ENCODE assay signal across 1 cellular context in the genomic region with DNA sequence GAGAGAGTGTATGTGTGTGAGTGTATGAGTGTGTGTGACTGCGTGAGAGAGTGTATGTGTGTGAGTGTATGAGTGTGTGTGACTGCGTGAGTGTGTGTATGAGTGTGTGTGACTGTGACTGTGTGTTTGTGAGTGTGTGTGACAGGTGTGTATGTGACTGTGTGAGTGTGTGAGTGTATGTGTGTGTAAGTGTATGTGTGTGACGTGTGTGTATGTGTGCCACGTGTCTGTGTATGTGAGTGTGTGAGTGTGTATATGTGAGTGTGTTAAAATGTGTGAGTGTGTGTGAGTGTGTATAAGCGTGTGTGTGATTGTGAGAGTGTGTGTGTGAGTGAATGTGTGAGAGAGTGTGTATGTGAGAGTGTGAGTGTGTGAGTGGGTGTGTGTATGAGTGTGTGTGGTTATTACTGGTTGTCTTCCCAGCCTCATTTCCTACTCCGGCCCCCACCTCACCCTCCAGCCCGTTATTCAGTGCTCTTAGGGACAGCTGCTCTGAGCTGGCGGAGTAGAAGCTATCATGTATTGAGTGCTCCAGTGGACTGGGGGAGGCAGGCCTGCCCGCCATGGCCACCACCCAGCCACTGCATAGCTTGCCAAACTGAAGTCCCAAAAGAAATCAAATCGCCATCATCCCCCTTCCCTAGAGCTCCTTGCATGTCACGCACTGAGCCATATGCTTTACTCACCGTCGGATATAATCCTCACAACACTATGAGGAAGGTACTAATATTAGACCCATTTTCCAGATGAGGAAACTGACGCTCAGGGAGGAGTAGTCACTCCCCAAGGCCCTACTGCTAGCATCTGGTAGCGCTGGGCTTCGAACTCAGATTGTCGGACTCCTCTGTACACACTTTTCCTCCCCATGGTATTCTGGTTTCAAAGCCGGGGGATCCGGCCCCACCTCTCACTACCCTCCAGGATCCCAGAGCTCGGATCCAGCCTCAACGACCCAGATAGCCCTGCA.
TF ChIP-seq lines count a peak whose summit lies in the region.

No MANE protein-coding gene starts in this region.

TF ChIP-seq in K562, 482 proteins besides CTCF, POLR2A, EP300 and RAD21:
- peak; percentile 30; the same call in 1 of the 2 replicates for TF ChIP-seq PHB2 (IDR thresholded peaks at IDR 0.05; ENCODE audit: low read depth)
- TF ChIP-seq HDAC1 (IDR thresholded peaks at IDR 0.05) = peak in 1 of 2 experiments; percentile 26; a peak in 1 of 4 replicates
- no peak for TF ChIP-seq KLF1 (tag; IDR thresholded peaks at IDR 0.05)
- 0 out of 2 replicates have a peak, but pooled peaks have one; percentile 19 for TF ChIP-seq BCOR (IDR thresholded peaks at IDR 0.05)
- TF ChIP-seq GTF2E2 (tag; IDR thresholded peaks at IDR 0.05) = no peak
- TF ChIP-seq, protein P1, sequence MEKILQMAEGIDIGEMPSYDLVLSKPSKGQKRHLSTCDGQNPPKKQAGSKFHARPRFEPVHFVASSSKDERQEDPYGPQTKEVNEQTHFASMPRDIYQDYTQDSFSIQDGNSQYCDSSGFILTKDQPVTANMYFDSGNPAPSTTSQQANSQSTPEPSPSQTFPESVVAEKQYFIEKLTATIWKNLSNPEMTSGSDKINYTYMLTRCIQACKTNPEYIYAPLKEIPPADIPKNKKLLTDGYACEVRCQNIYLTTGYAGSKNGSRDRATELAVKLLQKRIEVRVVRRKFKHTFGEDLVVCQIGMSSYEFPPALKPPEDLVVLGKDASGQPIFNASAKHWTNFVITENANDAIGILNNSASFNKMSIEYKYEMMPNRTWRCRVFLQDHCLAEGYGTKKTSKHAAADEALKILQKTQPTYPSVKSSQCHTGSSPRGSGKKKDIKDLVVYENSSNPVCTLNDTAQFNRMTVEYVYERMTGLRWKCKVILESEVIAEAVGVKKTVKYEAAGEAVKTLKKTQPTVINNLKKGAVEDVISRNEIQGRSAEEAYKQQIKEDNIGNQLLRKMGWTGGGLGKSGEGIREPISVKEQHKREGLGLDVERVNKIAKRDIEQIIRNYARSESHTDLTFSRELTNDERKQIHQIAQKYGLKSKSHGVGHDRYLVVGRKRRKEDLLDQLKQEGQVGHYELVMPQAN (IDR thresholded peaks at IDR 0.05; ENCODE audit: borderline replicate concordance) = 0 out of 2 replicates have a peak, but pooled peaks have one; percentile 25
- TF ChIP-seq PRMT5 (CRISPR knock-in tag; IDR thresholded peaks at IDR 0.05) = no peak
- TF ChIP-seq, protein P2, sequence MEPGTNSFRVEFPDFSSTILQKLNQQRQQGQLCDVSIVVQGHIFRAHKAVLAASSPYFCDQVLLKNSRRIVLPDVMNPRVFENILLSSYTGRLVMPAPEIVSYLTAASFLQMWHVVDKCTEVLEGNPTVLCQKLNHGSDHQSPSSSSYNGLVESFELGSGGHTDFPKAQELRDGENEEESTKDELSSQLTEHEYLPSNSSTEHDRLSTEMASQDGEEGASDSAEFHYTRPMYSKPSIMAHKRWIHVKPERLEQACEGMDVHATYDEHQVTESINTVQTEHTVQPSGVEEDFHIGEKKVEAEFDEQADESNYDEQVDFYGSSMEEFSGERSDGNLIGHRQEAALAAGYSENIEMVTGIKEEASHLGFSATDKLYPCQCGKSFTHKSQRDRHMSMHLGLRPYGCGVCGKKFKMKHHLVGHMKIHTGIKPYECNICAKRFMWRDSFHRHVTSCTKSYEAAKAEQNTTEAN (CRISPR knock-in tag; IDR thresholded peaks at IDR 0.05) = 0 out of 2 replicates have a peak, but pooled peaks have one; percentile 76
- peak; percentile 59; the same call in 1 of the 2 replicates for TF ChIP-seq TSC22D4 (tag; IDR thresholded peaks at IDR 0.05)
- no peak for TF ChIP-seq NFXL1 (CRISPR knock-in tag; IDR thresholded peaks at IDR 0.05)
- TF ChIP-seq, protein P3, sequence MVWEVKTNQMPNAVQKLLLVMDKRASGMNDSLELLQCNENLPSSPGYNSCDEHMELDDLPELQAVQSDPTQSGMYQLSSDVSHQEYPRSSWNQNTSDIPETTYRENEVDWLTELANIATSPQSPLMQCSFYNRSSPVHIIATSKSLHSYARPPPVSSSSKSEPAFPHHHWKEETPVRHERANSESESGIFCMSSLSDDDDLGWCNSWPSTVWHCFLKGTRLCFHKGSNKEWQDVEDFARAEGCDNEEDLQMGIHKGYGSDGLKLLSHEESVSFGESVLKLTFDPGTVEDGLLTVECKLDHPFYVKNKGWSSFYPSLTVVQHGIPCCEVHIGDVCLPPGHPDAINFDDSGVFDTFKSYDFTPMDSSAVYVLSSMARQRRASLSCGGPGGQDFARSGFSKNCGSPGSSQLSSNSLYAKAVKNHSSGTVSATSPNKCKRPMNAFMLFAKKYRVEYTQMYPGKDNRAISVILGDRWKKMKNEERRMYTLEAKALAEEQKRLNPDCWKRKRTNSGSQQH (CRISPR knock-in tag; IDR thresholded peaks at IDR 0.05) = peak; percentile 35; the same call in 1 of the 2 replicates
- TF ChIP-seq, protein P4, sequence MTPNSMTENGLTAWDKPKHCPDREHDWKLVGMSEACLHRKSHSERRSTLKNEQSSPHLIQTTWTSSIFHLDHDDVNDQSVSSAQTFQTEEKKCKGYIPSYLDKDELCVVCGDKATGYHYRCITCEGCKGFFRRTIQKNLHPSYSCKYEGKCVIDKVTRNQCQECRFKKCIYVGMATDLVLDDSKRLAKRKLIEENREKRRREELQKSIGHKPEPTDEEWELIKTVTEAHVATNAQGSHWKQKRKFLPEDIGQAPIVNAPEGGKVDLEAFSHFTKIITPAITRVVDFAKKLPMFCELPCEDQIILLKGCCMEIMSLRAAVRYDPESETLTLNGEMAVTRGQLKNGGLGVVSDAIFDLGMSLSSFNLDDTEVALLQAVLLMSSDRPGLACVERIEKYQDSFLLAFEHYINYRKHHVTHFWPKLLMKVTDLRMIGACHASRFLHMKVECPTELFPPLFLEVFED (CRISPR knock-in tag; conservative IDR thresholded peaks at IDR 0.05) = peak; percentile 79; the same call in 1 of the 2 replicates
- peak; percentile 68 for TF ChIP-seq RBM25 (IDR thresholded peaks at IDR 0.05; ENCODE audit: low read depth, low read length, severe bottlenecking)
- TF ChIP-seq ELF4 (CRISPR knock-in tag; IDR thresholded peaks at IDR 0.05) = peak; percentile 31; the same call in 1 of the 2 replicates
- TF ChIP-seq ZNF551 (CRISPR knock-in tag; IDR thresholded peaks at IDR 0.05) = no peak
- no peak for TF ChIP-seq TCF7 (IDR thresholded peaks at IDR 0.05; ENCODE audit: borderline replicate concordance)
- peak; percentile 47 for TF ChIP-seq ARHGAP35 (IDR thresholded peaks at IDR 0.05; ENCODE audit: partially characterized antibody)
